In the genomic region with DNA sequence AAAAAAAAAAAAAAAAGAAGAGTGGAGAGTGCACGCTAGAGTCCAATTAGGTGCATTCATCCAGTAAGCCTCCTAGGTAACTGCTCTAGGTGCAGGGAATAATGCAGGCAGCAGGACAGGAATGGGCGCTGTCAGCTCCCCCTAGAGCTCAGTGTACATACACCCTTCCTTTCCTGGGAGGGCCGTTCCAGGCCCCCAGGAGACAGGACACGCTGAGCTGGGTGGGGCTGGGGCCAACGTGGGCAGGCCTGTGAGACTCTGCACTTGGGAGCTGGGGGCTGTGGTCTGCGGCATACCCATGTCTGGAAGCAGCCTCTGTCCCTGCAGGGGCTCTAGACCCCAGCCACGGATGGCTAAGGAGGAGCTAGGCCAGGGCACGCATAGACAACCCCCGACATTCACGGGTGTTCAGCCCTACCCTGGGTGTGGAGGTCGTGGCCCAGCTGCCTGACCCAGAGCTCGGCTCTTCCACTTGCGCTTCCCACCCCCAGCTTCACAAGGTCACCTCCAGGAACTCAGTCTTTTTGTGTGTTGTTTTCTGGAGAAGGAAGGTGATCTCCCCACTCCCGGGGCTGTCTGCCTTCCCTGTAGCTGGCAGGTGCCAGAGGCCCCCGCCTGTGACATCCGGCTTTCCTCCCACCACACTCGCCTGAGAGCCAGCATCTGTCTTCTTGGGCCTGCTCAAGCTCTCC, we compare ENCODE assay signal across 8 cellular contexts. TPM values are rescaled to one million over a fixed set of nuclear protein-coding genes. Genes with fewer than 3 reads are reported as not detected.
DNase-seq lines count a peak whose midpoint lies in the region; ATAC-seq and TF ChIP-seq lines count a peak whose summit lies in the region.

No MANE protein-coding gene starts in this region.

- H3K27me3 ChIP-seq in heart left ventricle (peaks cover 0 to 14% (median 0%) of the 10 kb centered on the region in 9 donors), parathyroid adenoma (ENCODE audit: control insufficient read depth, insufficient read depth, low read length) (no peaks in the 10 kb centered on the region)

- H3K4me2 ChIP-seq in parathyroid adenoma (ENCODE audit: low read length): peak overlapping the region; percentile 97

- peak in 3 of 12 donors; percentile 6 to 18 (median 12) for TF ChIP-seq CTCF in heart left ventricle (IDR thresholded peaks at IDR 0.05)
- TF ChIP-seq CTCF in epithelial cell of proximal tubule (conservative IDR thresholded peaks at IDR 0.05; ENCODE audit: low read depth, low read length): peak; percentile 40
- no peak for TF ChIP-seq CTCF in parathyroid adenoma (IDR thresholded peaks at IDR 0.05)

- no peaks in the 10 kb centered on the region for H3K9me3 ChIP-seq in heart left ventricle
- H3K9me3 ChIP-seq in parathyroid adenoma (ENCODE audit: control insufficient read depth, low read length): no peaks in the 10 kb centered on the region

- H3K79me2 ChIP-seq in parathyroid adenoma: peaks cover 2% of the 10 kb centered on the region

- 5 to 8% (median 7%) methylated on average over 17 of the region's 17 CpGs for WGBS in heart left ventricle, 4 donors

- no peak overlapping the region for H3K9ac ChIP-seq in parathyroid adenoma

- no peak for TF ChIP-seq POLR2A in heart left ventricle (IDR thresholded peaks at IDR 0.05)

- H3K36me3 ChIP-seq in heart left ventricle (peaks cover 0 to 6% (median 0%) of the 10 kb centered on the region in 9 donors), parathyroid adenoma (ENCODE audit: control insufficient read depth, insufficient read depth, low read length) (no peaks in the 10 kb centered on the region)

- intact Hi-C loops in heart left ventricle (cut with DNase I) (loop anchor here in 1 of 10 donors (5.0 kb wide), 1 partner anchor 337 kb away; no protein-coding TSS in a partner anchor), Right ventricle myocardium superior (cut with DNase I) (no loop called here)

- H2AFZ ChIP-seq in parathyroid adenoma: peak overlapping the region; percentile 97

- H3K27ac ChIP-seq in heart left ventricle: peak overlapping the region; percentile 62 to 98 (median 94)
- peak overlapping the region; percentile 94 for H3K27ac ChIP-seq in parathyroid adenoma

- peaks cover 4 to 52% (median 35%) of the 10 kb centered on the region in 12 donors for H3K4me1 ChIP-seq in heart left ventricle
- peaks cover 17% of the 10 kb centered on the region for H3K4me1 ChIP-seq in parathyroid adenoma

- DNase-seq in heart left ventricle (no peak), Right ventricle myocardium superior (no peak), epithelial cell of proximal tubule (ENCODE audit: low read depth) (no peak), hippocampal formation (lab: John Stamatoyannopoulos, UW) (no peak)

- ATAC-seq in heart left ventricle (peak in 2 of 4 donors; percentile 2 to 11), Right ventricle myocardium superior (ENCODE audit: poor library complexity) (no peak), HG03432 (IDR thresholded peaks at IDR 0.05; ENCODE audit: unreplicated experiment) (peak; percentile 19), SK-N-SH treated with all-trans-retinoic acid at 6 μM for 48 hours (peak; percentile 11), HG03469 (IDR thresholded peaks at IDR 0.05; ENCODE audit: unreplicated experiment) (no peak)

- H3K4me3 ChIP-seq in heart left ventricle: peak overlapping the region; percentile 58 to 92 (median 80)
- H3K4me3 ChIP-seq in epithelial cell of proximal tubule (ENCODE audit: low read depth, low read length): peak overlapping the region; percentile 88
- peak overlapping the region; percentile 73 for H3K4me3 ChIP-seq in parathyroid adenoma (ENCODE audit: low read depth, low read length)

TF ChIP-seq in SK-N-SH treated with all-trans-retinoic acid at 6 μM for 48 hours, 23 proteins besides CTCF, POLR2A, EP300 and RAD21:
- peak; percentile 43; the same call in 1 of the 2 replicates for TF ChIP-seq TCF4 (CRISPR knock-in tag; IDR thresholded peaks at IDR 0.05; ENCODE audit: borderline replicate concordance)
- TF ChIP-seq GLIS3 (CRISPR knock-in tag; IDR thresholded peaks at IDR 0.05): peak; percentile 55; the same call in 1 of the 2 replicates
- no peak for TF ChIP-seq TOX (CRISPR knock-in tag; IDR thresholded peaks at IDR 0.05; ENCODE audit: borderline replicate concordance)

RNA-seq across cellular contexts. Expression of a gene that starts 1.0 kb away (rescaled TPM):
- total RNA-seq in heart left ventricle: 10 to 100 TPM; 30.2 to 48.6 (median 36.0) TPM
- 10 to 100 TPM; 22.9 to 42.4 TPM for polyA plus RNA-seq in heart left ventricle
- 27.5 TPM for total RNA-seq in Right ventricle myocardium superior
- 86.5 and 111 TPM in 2 replicates for total RNA-seq in epithelial cell of proximal tubule

RNA-seq across cellular contexts. Expression of a gene that starts 5.0 kb away (rescaled TPM):
- total RNA-seq in heart left ventricle: 10 to 100 TPM; 50.5 to 79.4 (median 60.7) TPM
- 10 to 100 TPM; 31.2 to 69.0 TPM for polyA plus RNA-seq in heart left ventricle
- total RNA-seq in Right ventricle myocardium superior: 59.6 TPM
- 154 and 183 TPM in 2 replicates for total RNA-seq in epithelial cell of proximal tubule

RNA-seq across cellular contexts. Expression of a gene that starts 6.3 kb away (rescaled TPM):
- total RNA-seq in heart left ventricle (1 to 10 TPM in 1 of 9 donors, under 1 TPM in 5, not detected in 3; 0.35 to 1.3 (median 0.54) TPM), Right ventricle myocardium superior (0.32 TPM), epithelial cell of proximal tubule (1.9 and 4.9 TPM in 2 replicates)
- 1 to 10 TPM in 1 of 2 donors, under 1 TPM in 1; 0.60 to 1.3 TPM for polyA plus RNA-seq in heart left ventricle

RNA-seq across cellular contexts. Expression of a gene that starts 6.9 kb away (rescaled TPM):
- total RNA-seq in heart left ventricle (10 to 100 TPM in 7 of 9 donors, 1 to 10 TPM in 2; 5.0 to 16.4 (median 11.9) TPM), Right ventricle myocardium superior (13.8 TPM), epithelial cell of proximal tubule (15.5 and 16.3 TPM in 2 replicates)
- 10 to 100 TPM; 11.3 to 44.2 TPM for polyA plus RNA-seq in heart left ventricle

RNA-seq across cellular contexts. Expression of a gene that starts 14.4 kb away (rescaled TPM):
- total RNA-seq in heart left ventricle: under 1 TPM in 3 of 9 donors, not detected in 6; 0.59 to 1.00 (median 0.60) TPM
- polyA plus RNA-seq in heart left ventricle: under 1 TPM; 0.03 to 0.11 TPM
- total RNA-seq in Right ventricle myocardium superior: not detected
- total RNA-seq in epithelial cell of proximal tubule: 0.07 and 0.46 TPM in 2 replicates

Comparison
In these comparisons a context has a peak if more than half of its experiments do, and no peak if none do; other contexts are left out.
1. ATAC-seq: peak in HG03432 (single experiment) and SK-N-SH treated with all-trans-retinoic acid at 6 μM for 48 hours (single experiment); none in Right ventricle myocardium superior (single experiment) and HG03469 (single experiment).
2. Peak in every context shown above with its lines, with median percentiles within 50 percentile points of each other: H3K4me3 ChIP-seq.